8 cellular contexts compared by ENCODE assay signal in the genomic region with DNA sequence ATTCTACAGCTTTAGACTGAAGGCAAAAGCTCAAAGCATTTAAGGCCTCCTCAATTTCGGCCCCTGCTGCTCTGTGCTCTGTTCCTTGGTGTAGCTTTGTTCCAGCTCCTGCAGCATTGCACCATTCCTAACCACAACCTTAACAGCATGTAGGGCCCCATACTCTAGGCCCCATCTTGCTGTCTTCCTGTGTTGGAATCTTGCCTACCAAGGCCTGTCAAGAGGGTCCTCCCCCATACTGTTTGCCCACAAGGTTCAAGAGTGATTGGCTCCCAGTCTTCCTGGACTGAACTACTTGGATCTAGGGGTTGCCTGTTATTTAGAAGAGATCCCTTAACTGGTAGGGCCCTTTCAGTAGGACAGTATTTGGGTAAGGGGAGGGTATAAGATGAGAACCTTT. TPM values are rescaled to one million over a fixed set of nuclear protein-coding genes. Genes with fewer than 3 reads are reported as not detected.
DNase-seq lines count a peak whose midpoint lies in the region; ATAC-seq and TF ChIP-seq lines count a peak whose summit lies in the region.

No MANE protein-coding gene starts in this region.

- peaks cover 51% of the 10 kb centered on the region for H3K36me3 ChIP-seq in Loucy (ENCODE audit: insufficient read depth, low read length)

- POLR2A ChIA-PET in naive thymus-derived CD8-positive, alpha-beta T cell (lab: Charles Lee), result interaction anchor here (0.5 to 1.5 kb wide), 4 partner anchors 17 to 89 kb away, joined by 3 to 4 read pairs (median 4); partner anchors contain the start of gene TRPV2

- no peaks in the 10 kb centered on the region for H3K9me2 ChIP-seq in Loucy (replicated peaks; ENCODE audit: low read depth, low read length)

- ATAC-seq in naive thymus-derived CD8-positive, alpha-beta T cell, result no peak
- no peak for ATAC-seq in HG03097 (IDR thresholded peaks at IDR 0.05; ENCODE audit: low FRiP score, unreplicated experiment)
- no peak for ATAC-seq in HG03095 (IDR thresholded peaks at IDR 0.05; ENCODE audit: unreplicated experiment)
- no peak for ATAC-seq in HG03378 (IDR thresholded peaks at IDR 0.05; ENCODE audit: unreplicated experiment)

- TF ChIP-seq POLR2A in erythroblast (IDR thresholded peaks at IDR 0.05; ENCODE audit: low read length), result no peak

- peaks cover 63% of the 10 kb centered on the region for H4K20me1 ChIP-seq in Loucy (ENCODE audit: insufficient read depth, low read length, poor library complexity, severe bottlenecking)

- peak overlapping the region; percentile 99 for H3K4me2 ChIP-seq in Loucy (ENCODE audit: low read depth, low read length, poor library complexity, severe bottlenecking)

- H3F3A ChIP-seq in Loucy (ENCODE audit: low read depth), result no peaks in the 10 kb centered on the region

- peak overlapping the region; percentile 80 for H3K4me3 Mint-ChIP-seq in activated T-helper 2 cell treated with anti-CD3 and anti-CD28 coated beads, Interferon-gamma antibody, Interleukin-2, Interleukin-4, amounts not matched to agents 10 μg/mL and 5 μg/mL and 100 μg/mL, durations not matched to agents 14 hours and 24 hours and 36 hours (ENCODE audit: low read depth)
- H3K4me3 Mint-ChIP-seq in naive thymus-derived CD8-positive, alpha-beta T cell, result peak overlapping the region in 6 of 10 donors; percentile 7 to 100 (median 33)

- H3K27me3 Mint-ChIP-seq in activated T-helper 2 cell treated with anti-CD3 and anti-CD28 coated beads, Interferon-gamma antibody, Interleukin-2, Interleukin-4, amounts not matched to agents 10 μg/mL and 5 μg/mL and 100 μg/mL, durations not matched to agents 14 hours and 24 hours and 36 hours (ENCODE audit: low read depth), result no peaks in the 10 kb centered on the region
- no peaks in the 10 kb centered on the region for H3K27me3 Mint-ChIP-seq in naive thymus-derived CD8-positive, alpha-beta T cell

- peaks cover 76% of the 10 kb centered on the region for H3K79me2 ChIP-seq in Loucy (ENCODE audit: insufficient read depth, low read length)

- H3K36me3 Mint-ChIP-seq in activated T-helper 2 cell treated with anti-CD3 and anti-CD28 coated beads, Interferon-gamma antibody, Interleukin-2, Interleukin-4, amounts not matched to agents 10 μg/mL and 5 μg/mL and 100 μg/mL, durations not matched to agents 14 hours and 24 hours and 36 hours (ENCODE audit: low read depth), result peaks cover 76% of the 10 kb centered on the region
- peaks cover 4 to 56% (median 13%) of the 10 kb centered on the region in 3 donors for H3K36me3 Mint-ChIP-seq in naive thymus-derived CD8-positive, alpha-beta T cell

- no peak overlapping the region for H2AFZ ChIP-seq in Loucy (ENCODE audit: low read length)

- H3K9me3 ChIP-seq in Loucy (ENCODE audit: insufficient read depth, low read depth, low read length), result no peaks in the 10 kb centered on the region

- H3K4me1 Mint-ChIP-seq in activated T-helper 2 cell treated with anti-CD3 and anti-CD28 coated beads, Interferon-gamma antibody, Interleukin-2, Interleukin-4, amounts not matched to agents 10 μg/mL and 5 μg/mL and 100 μg/mL, durations not matched to agents 14 hours and 24 hours and 36 hours (ENCODE audit: low read depth), result peaks cover 35% of the 10 kb centered on the region
- H3K4me1 Mint-ChIP-seq in naive thymus-derived CD8-positive, alpha-beta T cell, result peaks cover 34 to 62% (median 51%) of the 10 kb centered on the region in 4 donors

- TF ChIP-seq CTCF in Loucy (conservative IDR thresholded peaks at IDR 0.05; ENCODE audit: low read length), result no peak

- DNase-seq in EH (ENCODE audit: low read depth), result peak; percentile 39
- DNase-seq in activated T-helper 2 cell treated with anti-CD3 and anti-CD28 coated beads, Interferon-gamma antibody, Interleukin-2, Interleukin-4, amounts not matched to agents 10 μg/mL and 5 μg/mL and 100 μg/mL, durations not matched to agents 14 hours and 24 hours and 36 hours (ENCODE audit: low spot score), result no peak
- no peak for DNase-seq in naive thymus-derived CD8-positive, alpha-beta T cell
- no peak for DNase-seq in erythroblast (lab: John Stamatoyannopoulos, UW)

- H3K9ac ChIP-seq in Loucy (ENCODE audit: low read depth, low read length, poor library complexity, severe bottlenecking), result peak overlapping the region; percentile 99

- H3K4me3 ChIP-seq in Loucy (ENCODE audit: low read length, poor library complexity, severe bottlenecking), result peak overlapping the region; percentile 83

- H3K27me3 ChIP-seq in Loucy (ENCODE audit: insufficient read depth, low read length, poor library complexity, severe bottlenecking), result peaks cover 5% of the 10 kb centered on the region

- intact Hi-C loops in activated T-helper 2 cell treated with anti-CD3 and anti-CD28 coated beads, Interferon-gamma antibody, Interleukin-2, Interleukin-4, amounts not matched to agents 10 μg/mL and 5 μg/mL and 100 μg/mL, durations not matched to agents 14 hours and 24 hours and 36 hours (cut with micrococcal nuclease), result loop anchor here (5.0 kb wide), 1 partner anchor 95 kb away; no protein-coding TSS in a partner anchor

- no peaks in the 10 kb centered on the region for H3K9me3 Mint-ChIP-seq in activated T-helper 2 cell treated with anti-CD3 and anti-CD28 coated beads, Interferon-gamma antibody, Interleukin-2, Interleukin-4, amounts not matched to agents 10 μg/mL and 5 μg/mL and 100 μg/mL, durations not matched to agents 14 hours and 24 hours and 36 hours
- no peaks in the 10 kb centered on the region for H3K9me3 Mint-ChIP-seq in naive thymus-derived CD8-positive, alpha-beta T cell

- peaks cover 36% of the 10 kb centered on the region for H3K4me1 ChIP-seq in Loucy (ENCODE audit: insufficient read depth, low read length, poor library complexity, severe bottlenecking)

- H3K27ac Mint-ChIP-seq in activated T-helper 2 cell treated with anti-CD3 and anti-CD28 coated beads, Interferon-gamma antibody, Interleukin-2, Interleukin-4, amounts not matched to agents 10 μg/mL and 5 μg/mL and 100 μg/mL, durations not matched to agents 14 hours and 24 hours and 36 hours, result peak overlapping the region; percentile 86
- H3K27ac Mint-ChIP-seq in naive thymus-derived CD8-positive, alpha-beta T cell, result peak overlapping the region in 9 of 10 donors; percentile 31 to 75 (median 56)

RNA-seq across cellular contexts. Expression of gene TRPV2, which starts 26.8 kb away (rescaled TPM):
- 44.4 and 46.8 TPM in 2 replicates for total RNA-seq in activated T-helper 2 cell treated with anti-CD3 and anti-CD28 coated beads, Interferon-gamma antibody, Interleukin-2, Interleukin-4, amounts not matched to agents 10 μg/mL and 5 μg/mL and 100 μg/mL, durations not matched to agents 14 hours and 24 hours and 36 hours
- total RNA-seq in naive thymus-derived CD8-positive, alpha-beta T cell, result 10 to 100 TPM; 60.9 to 65.0 TPM
- polyA plus RNA-seq in naive thymus-derived CD8-positive, alpha-beta T cell, result 100 to 1,000 TPM in 1 of 3 donors, 10 to 100 TPM in 2; 87.0 to 109 (median 90.6) TPM

RNA-seq across cellular contexts. Expression of gene LRRC75A, which starts 49.9 kb away (rescaled TPM):
- 2.0 and 2.6 TPM in 2 replicates for total RNA-seq in activated T-helper 2 cell treated with anti-CD3 and anti-CD28 coated beads, Interferon-gamma antibody, Interleukin-2, Interleukin-4, amounts not matched to agents 10 μg/mL and 5 μg/mL and 100 μg/mL, durations not matched to agents 14 hours and 24 hours and 36 hours
- 1 to 10 TPM; 7.4 to 8.9 TPM for total RNA-seq in naive thymus-derived CD8-positive, alpha-beta T cell
- 1 to 10 TPM; 1.8 to 3.1 (median 2.1) TPM for polyA plus RNA-seq in naive thymus-derived CD8-positive, alpha-beta T cell
